26 cellular contexts compared by ENCODE assay signal in the genomic region with DNA sequence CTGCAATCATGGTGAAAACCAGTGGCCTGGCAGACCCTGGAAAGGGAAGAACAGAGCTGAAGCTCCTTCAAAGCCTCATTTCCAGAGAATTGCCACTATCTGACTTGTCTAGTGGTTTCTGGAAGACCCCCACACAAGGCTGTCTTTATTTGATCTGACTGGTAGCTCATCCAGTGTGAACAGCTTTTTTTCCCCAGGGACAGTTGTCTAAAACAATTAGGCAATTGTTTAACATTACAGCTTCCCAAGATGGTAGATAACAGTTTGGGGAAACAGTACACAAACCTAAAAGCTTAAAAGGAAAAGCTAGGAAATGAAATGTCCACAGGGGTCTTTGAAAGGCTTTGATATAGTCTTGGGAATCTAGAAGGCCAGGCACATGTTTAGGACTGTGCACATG.
"Had no signal": no experiment of that assay in that cellular context is flagged by ENCODE, and none has a peak within 500 bp of the region (broad histone marks: within the 10 kb centered on the region; RNA-seq: fewer than 3 reads in every experiment).

No MANE protein-coding gene starts in this region.

- ATAC-seq: activated CD4-positive, alpha-beta T cell treated with anti-CD3 and anti-CD28 coated beads for 36 hours; activated CD8-positive, alpha-beta memory T cell treated with anti-CD3 and anti-CD28 coated beads, Interleukin-2, amount 10 ng/mL, durations not matched to agents 7 days and 5 days; activated CD8-positive, alpha-beta T cell treated with anti-CD3 and anti-CD28 coated beads, Interleukin-2, amount 10 ng/mL, durations not matched to agents 7 days and 5 days; activated naive CD8-positive, alpha-beta T cell treated with anti-CD3 and anti-CD28 coated beads, Interleukin-2, amount 50 U/mL, for 24 hours; body of pancreas; effector memory CD8-positive, alpha-beta T cell; heart left ventricle had no signal

- DNase-seq: activated CD4-positive, alpha-beta memory T cell treated with anti-CD3 and anti-CD28 coated beads for 36 hours; activated CD4-positive, alpha-beta T cell treated with anti-CD3 and anti-CD28 coated beads for 36 hours; activated CD4-positive, alpha-beta T cell treated with anti-CD3 and anti-CD28 coated beads, Interleukin-2, amount 10 ng/mL, durations not matched to agents 24 days and 14 days; activated CD4-positive, CD25-positive, alpha-beta regulatory T cell; activated CD4-positive, CD25-positive, alpha-beta regulatory T cell treated with anti-CD3 and anti-CD28 coated beads, Interleukin-2, amount 50 U/mL, for 72 hours; activated CD8-positive, alpha-beta memory T cell treated with anti-CD3 and anti-CD28 coated beads, Interleukin-2, amount 10 ng/mL, durations not matched to agents 7 days and 5 days; activated CD8-positive, alpha-beta memory T cell treated with anti-CD3 and anti-CD28 coated beads, Interleukin-2, amount 50 U/mL, for 4 hours; activated CD8-positive, alpha-beta T cell treated with anti-CD3 and anti-CD28 coated beads, Interleukin-2, amount 10 ng/mL, durations not matched to agents 7 days and 5 days; activated effector memory CD4-positive, alpha-beta T cell treated with anti-CD3 and anti-CD28 coated beads, Interleukin-2, amount 50 U/mL, for 16 hours; activated naive CD4-positive, alpha-beta T cell treated with anti-CD3 and anti-CD28 coated beads for 36 hours; activated naive CD8-positive, alpha-beta T cell treated with anti-CD3 and anti-CD28 coated beads for 36 hours; activated naive CD8-positive, alpha-beta T cell treated with anti-CD3 and anti-CD28 coated beads, Interleukin-2, amount 50 U/mL, for 24 hours; activated T-cell treated with anti-CD3 and anti-CD28 coated beads, Interleukin-2, amount 50 U/mL, for 1 hour; activated T-cell treated with anti-CD3 and anti-CD28 coated beads, Interleukin-2, amount 50 U/mL, for 48 hours; adrenal gland; amygdala; aorta; body of pancreas; caudate nucleus; cortex of kidney; dermis blood vessel endothelial cell; effector CD4-positive, alpha-beta T cell; effector memory CD8-positive, alpha-beta T cell; esophagus squamous epithelium; heart left ventricle; T-helper 2 cell had no signal
